In the genomic region with DNA sequence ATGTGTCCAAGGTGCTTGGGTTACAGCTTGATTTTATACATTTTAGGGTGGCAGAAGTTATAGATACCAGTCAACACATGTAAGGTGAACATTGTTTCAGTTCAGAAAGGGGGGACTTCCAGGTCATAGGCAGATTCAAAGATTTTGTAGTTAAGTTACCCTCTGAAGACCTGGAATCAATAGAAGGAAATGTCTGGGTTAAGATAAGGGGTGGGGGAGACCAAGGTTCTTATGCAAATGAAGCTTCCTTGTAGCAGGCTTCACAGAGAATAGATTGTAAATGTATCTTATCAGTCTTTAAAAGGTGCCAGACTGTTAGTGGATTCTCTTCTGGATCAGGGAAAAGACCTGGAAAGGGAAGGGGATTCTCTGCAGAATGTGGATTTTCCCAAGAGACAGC, we compare ENCODE assay signal across 1 cellular context.
TF ChIP-seq lines count a peak whose summit lies in the region.

No MANE protein-coding gene starts in this region.

TF ChIP-seq in GM23338, 12 proteins besides CTCF, POLR2A, EP300 and RAD21:
- no peak for TF ChIP-seq ZNF462 (CRISPR knock-in tag; IDR thresholded peaks at IDR 0.05)
- no peak for TF ChIP-seq ZNF331 (CRISPR knock-in tag; IDR thresholded peaks at IDR 0.05; ENCODE audit: low read depth)
- no peak for TF ChIP-seq JUNB (IDR thresholded peaks at IDR 0.05; ENCODE audit: unreplicated experiment)
- no peak for TF ChIP-seq POLR2AphosphoS5 (IDR thresholded peaks at IDR 0.05; ENCODE audit: low read depth)
- no peak for TF ChIP-seq STAT1 (IDR thresholded peaks at IDR 0.05; ENCODE audit: unreplicated experiment)
- TF ChIP-seq NANOG (IDR thresholded peaks at IDR 0.05; ENCODE audit: borderline replicate concordance): no peak
- TF ChIP-seq, protein P1, sequence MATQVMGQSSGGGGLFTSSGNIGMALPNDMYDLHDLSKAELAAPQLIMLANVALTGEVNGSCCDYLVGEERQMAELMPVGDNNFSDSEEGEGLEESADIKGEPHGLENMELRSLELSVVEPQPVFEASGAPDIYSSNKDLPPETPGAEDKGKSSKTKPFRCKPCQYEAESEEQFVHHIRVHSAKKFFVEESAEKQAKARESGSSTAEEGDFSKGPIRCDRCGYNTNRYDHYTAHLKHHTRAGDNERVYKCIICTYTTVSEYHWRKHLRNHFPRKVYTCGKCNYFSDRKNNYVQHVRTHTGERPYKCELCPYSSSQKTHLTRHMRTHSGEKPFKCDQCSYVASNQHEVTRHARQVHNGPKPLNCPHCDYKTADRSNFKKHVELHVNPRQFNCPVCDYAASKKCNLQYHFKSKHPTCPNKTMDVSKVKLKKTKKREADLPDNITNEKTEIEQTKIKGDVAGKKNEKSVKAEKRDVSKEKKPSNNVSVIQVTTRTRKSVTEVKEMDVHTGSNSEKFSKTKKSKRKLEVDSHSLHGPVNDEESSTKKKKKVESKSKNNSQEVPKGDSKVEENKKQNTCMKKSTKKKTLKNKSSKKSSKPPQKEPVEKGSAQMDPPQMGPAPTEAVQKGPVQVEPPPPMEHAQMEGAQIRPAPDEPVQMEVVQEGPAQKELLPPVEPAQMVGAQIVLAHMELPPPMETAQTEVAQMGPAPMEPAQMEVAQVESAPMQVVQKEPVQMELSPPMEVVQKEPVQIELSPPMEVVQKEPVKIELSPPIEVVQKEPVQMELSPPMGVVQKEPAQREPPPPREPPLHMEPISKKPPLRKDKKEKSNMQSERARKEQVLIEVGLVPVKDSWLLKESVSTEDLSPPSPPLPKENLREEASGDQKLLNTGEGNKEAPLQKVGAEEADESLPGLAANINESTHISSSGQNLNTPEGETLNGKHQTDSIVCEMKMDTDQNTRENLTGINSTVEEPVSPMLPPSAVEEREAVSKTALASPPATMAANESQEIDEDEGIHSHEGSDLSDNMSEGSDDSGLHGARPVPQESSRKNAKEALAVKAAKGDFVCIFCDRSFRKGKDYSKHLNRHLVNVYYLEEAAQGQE (IDR thresholded peaks at IDR 0.05; ENCODE audit: unreplicated experiment): no peak
- no peak for TF ChIP-seq CREB1 (CRISPR knock-in tag; IDR thresholded peaks at IDR 0.05; ENCODE audit: low read depth)
- no peak for TF ChIP-seq ETS1 (IDR thresholded peaks at IDR 0.05)
- no peak for TF ChIP-seq EZH2phosphoT487 (IDR thresholded peaks at IDR 0.05; ENCODE audit: unreplicated experiment)
